ENCODE assay signal across 1 cellular context in genomic region chr10:63707254-63707910, GRCh38.
TF ChIP-seq lines count a peak whose summit lies in the region.

No MANE protein-coding gene starts in this region.

TF ChIP-seq in GM12878, 131 proteins besides CTCF, POLR2A, EP300 and RAD21 (continued from another document and continues in another):
- TF ChIP-seq CHD1 (IDR thresholded peaks at IDR 0.05; ENCODE audit: low read depth, low read length): no peak
- no peak for TF ChIP-seq CHD2 (IDR thresholded peaks at IDR 0.05; ENCODE audit: borderline replicate concordance, low read depth, low read length)
- peak; percentile 45; the same call in 1 of the 2 replicates for TF ChIP-seq BMI1 (IDR thresholded peaks at IDR 0.05; ENCODE audit: borderline replicate concordance)
- TF ChIP-seq RFX5 (IDR thresholded peaks at IDR 0.05; ENCODE audit: low read depth, low read length): no peak
- TF ChIP-seq MAX (IDR thresholded peaks at IDR 0.05; ENCODE audit: low read depth, low read length): no peak
- TF ChIP-seq HDGF (IDR thresholded peaks at IDR 0.05): no peak
- no peak for TF ChIP-seq KLF5 (IDR thresholded peaks at IDR 0.05; ENCODE audit: partially characterized antibody)
- TF ChIP-seq DPF2 (IDR thresholded peaks at IDR 0.05): peak; percentile 88
- TF ChIP-seq E2F8 (IDR thresholded peaks at IDR 0.05; ENCODE audit: low read depth, partially characterized antibody): no peak
- no peak for TF ChIP-seq SIX5 (IDR thresholded peaks at IDR 0.05; ENCODE audit: low read depth, low read length, severe bottlenecking)
- TF ChIP-seq NFYA (IDR thresholded peaks at IDR 0.05; ENCODE audit: borderline replicate concordance, low read depth, low read length): no peak
- peak; percentile 100 for TF ChIP-seq FOXM1 (IDR thresholded peaks at IDR 0.05; ENCODE audit: low read depth, low read length)
- peak; percentile 89 for TF ChIP-seq MEF2A (IDR thresholded peaks at IDR 0.05; ENCODE audit: insufficient read depth, low read depth, low read length)
- TF ChIP-seq MEF2B (IDR thresholded peaks at IDR 0.05; ENCODE audit: partially characterized antibody, poor library complexity, severe bottlenecking): no peak
- no peak for TF ChIP-seq BHLHE40 (IDR thresholded peaks at IDR 0.05; ENCODE audit: borderline replicate concordance in 1 of 2, low read depth in 2 of 2, low read length in 1 of 2)
- no peak for TF ChIP-seq ZBTB4 (CRISPR knock-in tag; IDR thresholded peaks at IDR 0.05)
- TF ChIP-seq ATF3 (IDR thresholded peaks at IDR 0.05; ENCODE audit: borderline replicate concordance, extremely low read depth, low read depth, low read length): no peak
- no peak for TF ChIP-seq SUPT20H (IDR thresholded peaks at IDR 0.05; ENCODE audit: borderline replicate concordance, control insufficient read depth, low read depth, low read length)
- TF ChIP-seq EED (IDR thresholded peaks at IDR 0.05; ENCODE audit: low read depth): peak; percentile 95
- TF ChIP-seq STAT1 (conservative IDR thresholded peaks at IDR 0.05): no peak
- TF ChIP-seq ELK1 (IDR thresholded peaks at IDR 0.05; ENCODE audit: low read depth, low read length): no peak
- no peak for TF ChIP-seq ASH2L (IDR thresholded peaks at IDR 0.05; ENCODE audit: borderline replicate concordance, low read depth)
- no peak for TF ChIP-seq POLR2AphosphoS5 (IDR thresholded peaks at IDR 0.05; ENCODE audit: low read length)
- peak; percentile 74 for TF ChIP-seq JUND (IDR thresholded peaks at IDR 0.05; ENCODE audit: low read depth, low read length)
- TF ChIP-seq TCF12 (IDR thresholded peaks at IDR 0.05; ENCODE audit: low read depth, low read length): no peak
- TF ChIP-seq ZSCAN29 (IDR thresholded peaks at IDR 0.05): no peak
- no peak for TF ChIP-seq HCFC1 (IDR thresholded peaks at IDR 0.05; ENCODE audit: low read length)
- no peak for TF ChIP-seq EZH2 (IDR thresholded peaks at IDR 0.05; ENCODE audit: borderline replicate concordance, control insufficient read depth, low read depth, low read length)
- TF ChIP-seq CBX5 (IDR thresholded peaks at IDR 0.05; ENCODE audit: low read depth): no peak; the same call in none of the 2 replicates
- TF ChIP-seq E4F1 (IDR thresholded peaks at IDR 0.05; ENCODE audit: borderline replicate concordance, partially characterized antibody): no peak
- no peak for TF ChIP-seq RCOR1 (conservative IDR thresholded peaks at IDR 0.05; ENCODE audit: low read depth, low read length)
- TF ChIP-seq RB1 (IDR thresholded peaks at IDR 0.05; ENCODE audit: borderline replicate concordance): no peak
- TF ChIP-seq ZNF622 (IDR thresholded peaks at IDR 0.05): no peak
- TF ChIP-seq BCL11A (IDR thresholded peaks at IDR 0.05; ENCODE audit: low read depth, low read length): peak; percentile 98
- no peak for TF ChIP-seq NR2C1 (IDR thresholded peaks at IDR 0.05)
- no peak for TF ChIP-seq SUZ12 (IDR thresholded peaks at IDR 0.05; ENCODE audit: unreplicated experiment)
- TF ChIP-seq IRF4 (IDR thresholded peaks at IDR 0.05; ENCODE audit: low read depth, low read length): peak; percentile 98
- TF ChIP-seq ZBTB11 (CRISPR knock-in tag; IDR thresholded peaks at IDR 0.05): no peak
- no peak for TF ChIP-seq SP1 (IDR thresholded peaks at IDR 0.05; ENCODE audit: low read depth, low read length)
- TF ChIP-seq SMAD1 (IDR thresholded peaks at IDR 0.05; ENCODE audit: low read depth, partially characterized antibody): no peak
- TF ChIP-seq IRF3 (IDR thresholded peaks at IDR 0.05): no peak
- TF ChIP-seq ZZZ3 (IDR thresholded peaks at IDR 0.05; ENCODE audit: control insufficient read depth, insufficient read length, low read depth): no peak
- TF ChIP-seq SMAD5 (IDR thresholded peaks at IDR 0.05; ENCODE audit: low read depth): no peak
- TF ChIP-seq ESRRA (IDR thresholded peaks at IDR 0.05; ENCODE audit: low read length): no peak
- no peak for TF ChIP-seq ZNF687 (IDR thresholded peaks at IDR 0.05)
- TF ChIP-seq SREBF2 (IDR thresholded peaks at IDR 0.05; ENCODE audit: low read length): no peak
- no peak for TF ChIP-seq RAD51 (IDR thresholded peaks at IDR 0.05)
- TF ChIP-seq YBX1 (IDR thresholded peaks at IDR 0.05): no peak
- peak; percentile 88 for TF ChIP-seq CREB1 (IDR thresholded peaks at IDR 0.05; ENCODE audit: low read depth)
- TF ChIP-seq ZNF207 (IDR thresholded peaks at IDR 0.05; ENCODE audit: borderline replicate concordance): no peak
- no peak for TF ChIP-seq BRCA1 (IDR thresholded peaks at IDR 0.05; ENCODE audit: low read depth, low read length)
